Comparison of ENCODE assay signal across 25 cellular contexts in the genomic region with DNA sequence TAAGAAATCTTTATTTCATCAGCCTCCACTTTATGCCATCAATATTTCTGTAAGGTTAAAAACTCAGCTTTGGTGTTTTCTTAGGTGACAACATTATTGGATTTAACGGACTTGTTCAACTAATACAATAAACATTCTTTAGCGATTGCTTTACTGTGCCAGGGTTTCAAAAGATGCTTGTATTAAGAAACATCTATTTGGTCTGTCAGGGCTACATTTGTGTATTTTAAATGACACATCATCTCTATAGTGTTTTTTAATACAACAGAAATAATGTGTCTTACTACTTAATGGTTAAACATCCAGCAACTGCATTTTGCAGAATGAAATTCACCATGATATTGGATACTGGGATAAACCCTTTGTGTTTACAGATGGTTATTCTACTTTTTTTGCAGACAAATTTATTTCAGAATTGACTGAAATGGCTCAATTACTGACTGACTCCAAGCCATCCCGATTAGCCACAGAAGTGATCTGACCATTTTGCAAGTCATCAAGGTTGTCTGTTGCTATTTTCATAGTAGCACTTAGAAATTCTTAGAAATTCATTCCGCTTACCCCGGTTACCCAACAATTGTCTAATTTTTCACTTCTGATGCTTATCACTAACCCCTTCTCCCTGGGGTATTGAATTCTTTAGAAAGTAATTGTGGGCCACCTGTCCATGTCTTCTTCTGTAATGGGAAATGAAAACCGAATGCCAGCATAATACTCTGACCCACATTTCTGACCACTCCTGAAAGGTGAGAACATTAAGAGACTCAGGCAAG.
"Had no signal": no experiment of that assay in that cellular context is flagged by ENCODE, and none has a peak within 500 bp of the region (broad histone marks: within the 10 kb centered on the region; RNA-seq: fewer than 3 reads in every experiment).

No MANE protein-coding gene starts in this region.

- FAIRE-seq: endothelial cell of umbilical vein, frontal cortex, islet of Langerhans, small intestine, urothelium cell line had no signal

- H3K27ac Mint-ChIP-seq: endodermal cell; natural killer cell; stimulated activated effector memory CD8-positive, alpha-beta T cell treated with anti-CD3 and anti-CD28 coated beads, Interleukin-12 subunit alpha, Interleukin-12 subunit beta, amount 100 ng/mL, for 72 hours; type B pancreatic cell had no signal

- H3K36me3 Mint-ChIP-seq: natural killer cell; stimulated activated effector memory CD8-positive, alpha-beta T cell treated with anti-CD3 and anti-CD28 coated beads, Interleukin-12 subunit alpha, Interleukin-12 subunit beta, amount 100 ng/mL, for 72 hours had no signal

- DNase-seq: effector CD4-positive, alpha-beta T cell; erythroblast; heart right ventricle; hypothalamus; kidney glomerular epithelial cell; mammary epithelial cell; mucosa of descending colon; natural killer cell; posterior cingulate gyrus; small intestine; stimulated activated CD4-positive, alpha-beta T cell treated with anti-CD3 and anti-CD28 coated beads, Interleukin-4, amount 100 ng/mL, for 1 hour; stimulated activated CD8-positive, alpha-beta memory T cell treated with anti-CD3 and anti-CD28 coated beads, Interleukin-4, amount 100 ng/mL, for 48 hours; stimulated activated naive CD8-positive, alpha-beta T cell treated with anti-CD3 and anti-CD28 coated beads, Interleukin-15, Interleukin-2, amounts not matched to agents 100 U/mL and 50 U/mL, for 24 hours; thyroid gland had no signal

- H3K9me3 ChIP-seq: mucosa of descending colon, suprapubic skin, thyroid gland had no signal

- H3K4me3 Mint-ChIP-seq: endodermal cell; natural killer cell; neural crest cell; stimulated activated effector memory CD8-positive, alpha-beta T cell treated with anti-CD3 and anti-CD28 coated beads, Interleukin-12 subunit alpha, Interleukin-12 subunit beta, amount 100 ng/mL, for 72 hours; type B pancreatic cell had no signal

- ATAC-seq: heart right ventricle; mucosa of descending colon; natural killer cell; sciatic nerve; stimulated activated effector memory CD8-positive, alpha-beta T cell treated with anti-CD3 and anti-CD28 coated beads, Interleukin-12 subunit alpha, Interleukin-12 subunit beta, amount 100 ng/mL, for 72 hours; stimulated activated naive CD8-positive, alpha-beta T cell treated with anti-CD3 and anti-CD28 coated beads, Interleukin-15, Interleukin-2, amounts not matched to agents 100 U/mL and 50 U/mL, for 24 hours had no signal

- H3K4me1 ChIP-seq: thyroid gland had no signal

- H3K4me1 Mint-ChIP-seq: endodermal cell; stimulated activated effector memory CD8-positive, alpha-beta T cell treated with anti-CD3 and anti-CD28 coated beads, Interleukin-12 subunit alpha, Interleukin-12 subunit beta, amount 100 ng/mL, for 72 hours had no signal

- H3K27me3 ChIP-seq: heart right ventricle, suprapubic skin, thyroid gland had no signal

- H3K4me3 ChIP-seq: coronary artery, heart right ventricle, mucosa of descending colon, suprapubic skin, thyroid gland had no signal

- H3K36me3 ChIP-seq: heart right ventricle, suprapubic skin, thyroid gland had no signal

- H3K27ac ChIP-seq: coronary artery, heart right ventricle, suprapubic skin, thyroid gland had no signal
